ENCODE assay signal across 12 cellular contexts in genomic region chr1:208239518-208240381, GRCh38. TPM values are rescaled to one million over a fixed set of nuclear protein-coding genes. Genes with fewer than 3 reads are reported as not detected.
DNase-seq lines count a peak whose midpoint lies in the region; ATAC-seq and TF ChIP-seq lines count a peak whose summit lies in the region.
"Had no signal": no experiment of that assay in that cellular context is flagged by ENCODE, and none has a peak within 500 bp of the region (broad histone marks: within the 10 kb centered on the region; RNA-seq: fewer than 3 reads in every experiment).

No MANE protein-coding gene starts in this region.

- H3K4me1 ChIP-seq in BE2C (peaks cover 29% of the 10 kb centered on the region), left ventricle myocardium inferior (peaks cover 96% of the 10 kb centered on the region)

- CTCF ChIA-PET in RWPE1 (lab: Yijun Ruan, JAX) = interaction anchor here (0.5 to 1.3 kb wide), 14 partner anchors 12 to 610 kb away, joined by 3 to 8 read pairs (median 3); no protein-coding TSS in a partner anchor

- no peak overlapping the region for H3K27ac Mint-ChIP-seq in osteocyte (ENCODE audit: unreplicated experiment)
- H3K27ac Mint-ChIP-seq in activated naive CD8-positive, alpha-beta T cell treated with anti-CD3 and anti-CD28 coated beads for 36 hours = no peak overlapping the region
- H3K27ac Mint-ChIP-seq: WTC11 had no signal

- no peak for ATAC-seq in HG02884 (IDR thresholded peaks at IDR 0.05; ENCODE audit: unreplicated experiment)
- no peak for ATAC-seq in HG03280 (IDR thresholded peaks at IDR 0.05; ENCODE audit: unreplicated experiment)

- peak overlapping the region; percentile 41 for H3K4me3 Mint-ChIP-seq in osteocyte (ENCODE audit: unreplicated experiment)
- H3K4me3 Mint-ChIP-seq in activated naive CD8-positive, alpha-beta T cell treated with anti-CD3 and anti-CD28 coated beads for 36 hours = no peak overlapping the region
- H3K4me3 Mint-ChIP-seq: WTC11 had no signal

- H3K27me3 Mint-ChIP-seq in osteocyte (ENCODE audit: unreplicated experiment) = no peaks in the 10 kb centered on the region
- peaks cover 42% of the 10 kb centered on the region for H3K27me3 Mint-ChIP-seq in activated naive CD8-positive, alpha-beta T cell treated with anti-CD3 and anti-CD28 coated beads for 36 hours

- H3K9me3 ChIP-seq in BE2C = no peaks in the 10 kb centered on the region
- no peaks in the 10 kb centered on the region for H3K9me3 ChIP-seq in left ventricle myocardium inferior (replicated peaks)
- H3K9me3 ChIP-seq: ovary had no signal

- POLR2A ChIA-PET in RWPE1 (lab: Yijun Ruan, JAX; ENCODE audit: low non-redundant PET) = interaction anchor here (0.5 kb wide), 1 partner anchor 17 kb away, joined by 6 read pairs; no protein-coding TSS in a partner anchor

- intact Hi-C loops in left ventricle myocardium inferior (cut with micrococcal nuclease) = loop anchor here (5.0 to 10.0 kb wide), 2 partner anchors 107 to 215 kb away; no protein-coding TSS in a partner anchor

- peaks cover 76% of the 10 kb centered on the region for H3K4me1 Mint-ChIP-seq in osteocyte (ENCODE audit: unreplicated experiment)
- H3K4me1 Mint-ChIP-seq in activated naive CD8-positive, alpha-beta T cell treated with anti-CD3 and anti-CD28 coated beads for 36 hours = peaks cover 25% of the 10 kb centered on the region

- H3K36me3 Mint-ChIP-seq in osteocyte (ENCODE audit: unreplicated experiment) = no peaks in the 10 kb centered on the region
- no peaks in the 10 kb centered on the region for H3K36me3 Mint-ChIP-seq in activated naive CD8-positive, alpha-beta T cell treated with anti-CD3 and anti-CD28 coated beads for 36 hours
- H3K36me3 Mint-ChIP-seq: CD4-positive, CD25-positive, alpha-beta regulatory T cell; WTC11 had no signal

- TF ChIP-seq CTCF in BE2C (IDR thresholded peaks at IDR 0.05; ENCODE audit: low read depth, low read length) (no peak), RWPE1 (conservative IDR thresholded peaks at IDR 0.05; ENCODE audit: low read depth) (no peak), left ventricle myocardium inferior (IDR thresholded peaks at IDR 0.05; ENCODE audit: borderline replicate concordance) (no peak), osteocyte (IDR thresholded peaks at IDR 0.05) (no peak)

- H3K27me3 ChIP-seq in BE2C = no peaks in the 10 kb centered on the region
- H3K27me3 ChIP-seq in left ventricle myocardium inferior (ENCODE audit: low read depth) = no peaks in the 10 kb centered on the region
- H3K27me3 ChIP-seq: ovary had no signal

- no peaks in the 10 kb centered on the region for H3K9me3 Mint-ChIP-seq in osteocyte (ENCODE audit: unreplicated experiment)
- no peaks in the 10 kb centered on the region for H3K9me3 Mint-ChIP-seq in activated naive CD8-positive, alpha-beta T cell treated with anti-CD3 and anti-CD28 coated beads for 36 hours
- H3K9me3 Mint-ChIP-seq: CD4-positive, CD25-positive, alpha-beta regulatory T cell; WTC11 had no signal

- H3K36me3 ChIP-seq in BE2C (no peaks in the 10 kb centered on the region), left ventricle myocardium inferior (no peaks in the 10 kb centered on the region)
- H3K36me3 ChIP-seq: ovary had no signal

- H3K27ac ChIP-seq in RWPE1 (peak overlapping the region; percentile 83), left ventricle myocardium inferior (replicated peaks) (peak overlapping the region; percentile 95)

- H3K4me3 ChIP-seq in BE2C (ENCODE audit: low read depth, low read length) = peak overlapping the region; percentile 13
- peak overlapping the region; percentile 94 for H3K4me3 ChIP-seq in left ventricle myocardium inferior

- DNase-seq in BE2C (no peak), RWPE1 (ENCODE audit: low spot score) (no peak), left ventricle myocardium inferior (no peak), osteocyte (ENCODE audit: extremely low spot score, unreplicated experiment) (no peak)
- no peak for DNase-seq in NK-92 treated with Interleukin-12 subunit alpha and Interleukin-12 subunit beta, amount 100 ng/mL, for 24 hours (lab: John Stamatoyannopoulos, UW)
- DNase-seq in activated naive CD8-positive, alpha-beta T cell treated with anti-CD3 and anti-CD28 coated beads for 36 hours = no peak
- DNase-seq: activated effector memory CD4-positive, alpha-beta T cell treated with Interleukin-2 at 50 U/mL for 16 hours had no signal

RNA-seq across cellular contexts. Expression of gene PLXNA2, which starts 4.4 kb away (rescaled TPM):
- polyA plus RNA-seq in BE2C (2012; ENCODE audit: insufficient read depth, insufficient read length, low read depth) = 11.4 TPM
- total RNA-seq in left ventricle myocardium inferior (29.1 TPM), osteocyte (19.5 and 20.5 TPM in 2 replicates)
- total RNA-seq in activated naive CD8-positive, alpha-beta T cell treated with anti-CD3 and anti-CD28 coated beads for 36 hours = under 1 TPM in 1 of 2 experiments, not detected in 1; 0.08 TPM

Comparison
In these comparisons a context has a peak if more than half of its experiments do, and no peak if none do; other contexts are left out.
1. RNA of gene PLXNA2, which starts 4.4 kb away (total RNA-seq): 29.1 TPM in left ventricle myocardium inferior (single experiment) and 19.5 to 20.5 TPM in osteocyte; 0.08 TPM in activated naive CD8-positive, alpha-beta T cell treated with anti-CD3 and anti-CD28 coated beads for 36 hours; every median in the first group is over 10 times any median in the second.